Comparison of ENCODE assay signal across 2 cellular contexts in the genomic region with DNA sequence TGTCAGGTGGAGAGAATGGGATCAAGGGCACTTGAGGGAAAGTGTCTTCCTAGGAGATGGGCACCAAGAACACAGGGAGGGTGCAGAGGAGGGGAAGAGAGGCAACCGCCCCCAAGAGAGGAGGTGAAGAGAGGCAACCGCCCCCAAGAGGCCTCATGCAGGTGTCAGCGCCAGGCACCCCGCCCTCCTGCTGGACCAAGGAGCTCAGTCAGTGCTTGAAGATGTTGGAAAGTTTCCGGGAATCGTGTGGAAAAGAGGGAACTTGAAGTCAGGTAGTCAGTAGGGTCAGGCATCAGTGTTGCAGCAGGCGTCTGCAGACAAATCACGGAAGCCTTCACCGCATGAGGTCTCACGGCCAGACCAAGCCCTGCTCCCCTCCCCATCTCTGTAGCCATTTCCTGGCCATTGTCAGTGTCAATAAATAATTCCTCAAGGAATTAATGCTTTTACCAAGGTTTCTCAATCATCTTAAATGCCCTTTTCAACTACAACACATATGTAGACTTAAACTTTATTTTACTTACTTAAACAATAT.
TF ChIP-seq lines count a peak whose summit lies in the region.

No MANE protein-coding gene starts in this region.

TF ChIP-seq in GM23338, 12 proteins besides CTCF, POLR2A, EP300 and RAD21 (continues in another document):
- TF ChIP-seq, protein P1, sequence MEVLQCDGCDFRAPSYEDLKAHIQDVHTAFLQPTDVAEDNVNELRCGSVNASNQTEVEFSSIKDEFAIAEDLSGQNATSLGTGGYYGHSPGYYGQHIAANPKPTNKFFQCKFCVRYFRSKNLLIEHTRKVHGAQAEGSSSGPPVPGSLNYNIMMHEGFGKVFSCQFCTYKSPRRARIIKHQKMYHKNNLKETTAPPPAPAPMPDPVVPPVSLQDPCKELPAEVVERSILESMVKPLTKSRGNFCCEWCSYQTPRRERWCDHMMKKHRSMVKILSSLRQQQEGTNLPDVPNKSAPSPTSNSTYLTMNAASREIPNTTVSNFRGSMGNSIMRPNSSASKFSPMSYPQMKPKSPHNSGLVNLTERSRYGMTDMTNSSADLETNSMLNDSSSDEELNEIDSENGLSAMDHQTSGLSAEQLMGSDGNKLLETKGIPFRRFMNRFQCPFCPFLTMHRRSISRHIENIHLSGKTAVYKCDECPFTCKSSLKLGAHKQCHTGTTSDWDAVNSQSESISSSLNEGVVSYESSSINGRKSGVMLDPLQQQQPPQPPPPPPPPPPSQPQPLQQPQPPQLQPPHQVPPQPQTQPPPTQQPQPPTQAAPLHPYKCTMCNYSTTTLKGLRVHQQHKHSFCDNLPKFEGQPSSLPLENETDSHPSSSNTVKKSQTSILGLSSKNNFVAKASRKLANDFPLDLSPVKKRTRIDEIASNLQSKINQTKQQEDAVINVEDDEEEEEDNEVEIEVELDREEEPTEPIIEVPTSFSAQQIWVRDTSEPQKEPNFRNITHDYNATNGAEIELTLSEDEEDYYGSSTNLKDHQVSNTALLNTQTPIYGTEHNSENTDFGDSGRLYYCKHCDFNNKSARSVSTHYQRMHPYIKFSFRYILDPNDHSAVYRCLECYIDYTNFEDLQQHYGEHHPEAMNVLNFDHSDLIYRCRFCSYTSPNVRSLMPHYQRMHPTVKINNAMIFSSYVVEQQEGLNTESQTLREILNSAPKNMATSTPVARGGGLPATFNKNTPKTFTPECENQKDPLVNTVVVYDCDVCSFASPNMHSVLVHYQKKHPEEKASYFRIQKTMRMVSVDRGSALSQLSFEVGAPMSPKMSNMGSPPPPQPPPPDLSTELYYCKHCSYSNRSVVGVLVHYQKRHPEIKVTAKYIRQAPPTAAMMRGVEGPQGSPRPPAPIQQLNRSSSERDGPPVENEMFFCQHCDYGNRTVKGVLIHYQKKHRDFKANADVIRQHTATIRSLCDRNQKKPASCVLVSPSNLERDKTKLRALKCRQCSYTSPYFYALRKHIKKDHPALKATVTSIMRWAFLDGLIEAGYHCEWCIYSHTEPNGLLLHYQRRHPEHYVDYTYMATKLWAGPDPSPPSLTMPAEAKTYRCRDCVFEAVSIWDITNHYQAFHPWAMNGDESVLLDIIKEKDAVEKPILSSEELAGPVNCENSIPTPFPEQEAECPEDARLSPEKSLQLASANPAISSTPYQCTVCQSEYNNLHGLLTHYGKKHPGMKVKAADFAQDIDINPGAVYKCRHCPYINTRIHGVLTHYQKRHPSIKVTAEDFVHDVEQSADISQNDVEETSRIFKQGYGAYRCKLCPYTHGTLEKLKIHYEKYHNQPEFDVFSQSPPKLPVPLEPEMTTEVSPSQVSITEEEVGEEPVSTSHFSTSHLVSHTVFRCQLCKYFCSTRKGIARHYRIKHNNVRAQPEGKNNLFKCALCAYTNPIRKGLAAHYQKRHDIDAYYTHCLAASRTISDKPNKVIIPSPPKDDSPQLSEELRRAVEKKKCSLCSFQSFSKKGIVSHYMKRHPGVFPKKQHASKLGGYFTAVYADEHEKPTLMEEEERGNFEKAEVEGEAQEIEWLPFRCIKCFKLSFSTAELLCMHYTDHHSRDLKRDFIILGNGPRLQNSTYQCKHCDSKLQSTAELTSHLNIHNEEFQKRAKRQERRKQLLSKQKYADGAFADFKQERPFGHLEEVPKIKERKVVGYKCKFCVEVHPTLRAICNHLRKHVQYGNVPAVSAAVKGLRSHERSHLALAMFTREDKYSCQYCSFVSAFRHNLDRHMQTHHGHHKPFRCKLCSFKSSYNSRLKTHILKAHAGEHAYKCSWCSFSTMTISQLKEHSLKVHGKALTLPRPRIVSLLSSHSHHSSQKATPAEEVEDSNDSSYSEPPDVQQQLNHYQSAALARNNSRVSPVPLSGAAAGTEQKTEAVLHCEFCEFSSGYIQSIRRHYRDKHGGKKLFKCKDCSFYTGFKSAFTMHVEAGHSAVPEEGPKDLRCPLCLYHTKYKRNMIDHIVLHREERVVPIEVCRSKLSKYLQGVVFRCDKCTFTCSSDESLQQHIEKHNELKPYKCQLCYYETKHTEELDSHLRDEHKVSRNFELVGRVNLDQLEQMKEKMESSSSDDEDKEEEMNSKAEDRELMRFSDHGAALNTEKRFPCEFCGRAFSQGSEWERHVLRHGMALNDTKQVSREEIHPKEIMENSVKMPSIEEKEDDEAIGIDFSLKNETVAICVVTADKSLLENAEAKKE (CRISPR knock-in tag; IDR thresholded peaks at IDR 0.05): no peak
- TF ChIP-seq ZNF114 (CRISPR knock-in tag; IDR thresholded peaks at IDR 0.05) (no peak), NANOG (IDR thresholded peaks at IDR 0.05; ENCODE audit: borderline replicate concordance) (no peak), CREB1 (CRISPR knock-in tag; IDR thresholded peaks at IDR 0.05; ENCODE audit: low read depth) (no peak), EZH2phosphoT487 (IDR thresholded peaks at IDR 0.05; ENCODE audit: unreplicated experiment) (no peak), STAT1 (IDR thresholded peaks at IDR 0.05; ENCODE audit: unreplicated experiment) (no peak), EZH2 (IDR thresholded peaks at IDR 0.05; ENCODE audit: low read depth, unreplicated experiment) (no peak), JUNB (IDR thresholded peaks at IDR 0.05; ENCODE audit: unreplicated experiment) (no peak)
- TF ChIP-seq, protein P2, sequence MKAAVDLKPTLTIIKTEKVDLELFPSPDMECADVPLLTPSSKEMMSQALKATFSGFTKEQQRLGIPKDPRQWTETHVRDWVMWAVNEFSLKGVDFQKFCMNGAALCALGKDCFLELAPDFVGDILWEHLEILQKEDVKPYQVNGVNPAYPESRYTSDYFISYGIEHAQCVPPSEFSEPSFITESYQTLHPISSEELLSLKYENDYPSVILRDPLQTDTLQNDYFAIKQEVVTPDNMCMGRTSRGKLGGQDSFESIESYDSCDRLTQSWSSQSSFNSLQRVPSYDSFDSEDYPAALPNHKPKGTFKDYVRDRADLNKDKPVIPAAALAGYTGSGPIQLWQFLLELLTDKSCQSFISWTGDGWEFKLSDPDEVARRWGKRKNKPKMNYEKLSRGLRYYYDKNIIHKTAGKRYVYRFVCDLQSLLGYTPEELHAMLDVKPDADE (IDR thresholded peaks at IDR 0.05): no peak

TF ChIP-seq in WTC11, 78 proteins besides CTCF, POLR2A, EP300 and RAD21 (continued from another document):
- TF ChIP-seq RELA (CRISPR knock-in tag; IDR thresholded peaks at IDR 0.05; ENCODE audit: borderline replicate concordance) (no peak), ZNF232 (CRISPR knock-in tag; IDR thresholded peaks at IDR 0.05) (no peak), JAZF1 (CRISPR knock-in tag; IDR thresholded peaks at IDR 0.05) (no peak)
- TF ChIP-seq, protein P3, sequence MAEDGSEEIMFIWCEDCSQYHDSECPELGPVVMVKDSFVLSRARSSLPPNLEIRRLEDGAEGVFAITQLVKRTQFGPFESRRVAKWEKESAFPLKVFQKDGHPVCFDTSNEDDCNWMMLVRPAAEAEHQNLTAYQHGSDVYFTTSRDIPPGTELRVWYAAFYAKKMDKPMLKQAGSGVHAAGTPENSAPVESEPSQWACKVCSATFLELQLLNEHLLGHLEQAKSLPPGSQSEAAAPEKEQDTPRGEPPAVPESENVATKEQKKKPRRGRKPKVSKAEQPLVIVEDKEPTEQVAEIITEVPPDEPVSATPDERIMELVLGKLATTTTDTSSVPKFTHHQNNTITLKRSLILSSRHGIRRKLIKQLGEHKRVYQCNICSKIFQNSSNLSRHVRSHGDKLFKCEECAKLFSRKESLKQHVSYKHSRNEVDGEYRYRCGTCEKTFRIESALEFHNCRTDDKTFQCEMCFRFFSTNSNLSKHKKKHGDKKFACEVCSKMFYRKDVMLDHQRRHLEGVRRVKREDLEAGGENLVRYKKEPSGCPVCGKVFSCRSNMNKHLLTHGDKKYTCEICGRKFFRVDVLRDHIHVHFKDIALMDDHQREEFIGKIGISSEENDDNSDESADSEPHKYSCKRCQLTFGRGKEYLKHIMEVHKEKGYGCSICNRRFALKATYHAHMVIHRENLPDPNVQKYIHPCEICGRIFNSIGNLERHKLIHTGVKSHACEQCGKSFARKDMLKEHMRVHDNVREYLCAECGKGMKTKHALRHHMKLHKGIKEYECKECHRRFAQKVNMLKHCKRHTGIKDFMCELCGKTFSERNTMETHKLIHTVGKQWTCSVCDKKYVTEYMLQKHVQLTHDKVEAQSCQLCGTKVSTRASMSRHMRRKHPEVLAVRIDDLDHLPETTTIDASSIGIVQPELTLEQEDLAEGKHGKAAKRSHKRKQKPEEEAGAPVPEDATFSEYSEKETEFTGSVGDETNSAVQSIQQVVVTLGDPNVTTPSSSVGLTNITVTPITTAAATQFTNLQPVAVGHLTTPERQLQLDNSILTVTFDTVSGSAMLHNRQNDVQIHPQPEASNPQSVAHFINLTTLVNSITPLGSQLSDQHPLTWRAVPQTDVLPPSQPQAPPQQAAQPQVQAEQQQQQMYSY (CRISPR knock-in tag; IDR thresholded peaks at IDR 0.05): no peak
- TF ChIP-seq, protein P4, sequence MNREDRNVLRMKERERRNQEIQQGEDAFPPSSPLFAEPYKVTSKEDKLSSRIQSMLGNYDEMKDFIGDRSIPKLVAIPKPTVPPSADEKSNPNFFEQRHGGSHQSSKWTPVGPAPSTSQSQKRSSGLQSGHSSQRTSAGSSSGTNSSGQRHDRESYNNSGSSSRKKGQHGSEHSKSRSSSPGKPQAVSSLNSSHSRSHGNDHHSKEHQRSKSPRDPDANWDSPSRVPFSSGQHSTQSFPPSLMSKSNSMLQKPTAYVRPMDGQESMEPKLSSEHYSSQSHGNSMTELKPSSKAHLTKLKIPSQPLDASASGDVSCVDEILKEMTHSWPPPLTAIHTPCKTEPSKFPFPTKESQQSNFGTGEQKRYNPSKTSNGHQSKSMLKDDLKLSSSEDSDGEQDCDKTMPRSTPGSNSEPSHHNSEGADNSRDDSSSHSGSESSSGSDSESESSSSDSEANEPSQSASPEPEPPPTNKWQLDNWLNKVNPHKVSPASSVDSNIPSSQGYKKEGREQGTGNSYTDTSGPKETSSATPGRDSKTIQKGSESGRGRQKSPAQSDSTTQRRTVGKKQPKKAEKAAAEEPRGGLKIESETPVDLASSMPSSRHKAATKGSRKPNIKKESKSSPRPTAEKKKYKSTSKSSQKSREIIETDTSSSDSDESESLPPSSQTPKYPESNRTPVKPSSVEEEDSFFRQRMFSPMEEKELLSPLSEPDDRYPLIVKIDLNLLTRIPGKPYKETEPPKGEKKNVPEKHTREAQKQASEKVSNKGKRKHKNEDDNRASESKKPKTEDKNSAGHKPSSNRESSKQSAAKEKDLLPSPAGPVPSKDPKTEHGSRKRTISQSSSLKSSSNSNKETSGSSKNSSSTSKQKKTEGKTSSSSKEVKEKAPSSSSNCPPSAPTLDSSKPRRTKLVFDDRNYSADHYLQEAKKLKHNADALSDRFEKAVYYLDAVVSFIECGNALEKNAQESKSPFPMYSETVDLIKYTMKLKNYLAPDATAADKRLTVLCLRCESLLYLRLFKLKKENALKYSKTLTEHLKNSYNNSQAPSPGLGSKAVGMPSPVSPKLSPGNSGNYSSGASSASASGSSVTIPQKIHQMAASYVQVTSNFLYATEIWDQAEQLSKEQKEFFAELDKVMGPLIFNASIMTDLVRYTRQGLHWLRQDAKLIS (CRISPR knock-in tag; IDR thresholded peaks at IDR 0.05; ENCODE audit: borderline replicate concordance): no peak
- TF ChIP-seq, protein P5, sequence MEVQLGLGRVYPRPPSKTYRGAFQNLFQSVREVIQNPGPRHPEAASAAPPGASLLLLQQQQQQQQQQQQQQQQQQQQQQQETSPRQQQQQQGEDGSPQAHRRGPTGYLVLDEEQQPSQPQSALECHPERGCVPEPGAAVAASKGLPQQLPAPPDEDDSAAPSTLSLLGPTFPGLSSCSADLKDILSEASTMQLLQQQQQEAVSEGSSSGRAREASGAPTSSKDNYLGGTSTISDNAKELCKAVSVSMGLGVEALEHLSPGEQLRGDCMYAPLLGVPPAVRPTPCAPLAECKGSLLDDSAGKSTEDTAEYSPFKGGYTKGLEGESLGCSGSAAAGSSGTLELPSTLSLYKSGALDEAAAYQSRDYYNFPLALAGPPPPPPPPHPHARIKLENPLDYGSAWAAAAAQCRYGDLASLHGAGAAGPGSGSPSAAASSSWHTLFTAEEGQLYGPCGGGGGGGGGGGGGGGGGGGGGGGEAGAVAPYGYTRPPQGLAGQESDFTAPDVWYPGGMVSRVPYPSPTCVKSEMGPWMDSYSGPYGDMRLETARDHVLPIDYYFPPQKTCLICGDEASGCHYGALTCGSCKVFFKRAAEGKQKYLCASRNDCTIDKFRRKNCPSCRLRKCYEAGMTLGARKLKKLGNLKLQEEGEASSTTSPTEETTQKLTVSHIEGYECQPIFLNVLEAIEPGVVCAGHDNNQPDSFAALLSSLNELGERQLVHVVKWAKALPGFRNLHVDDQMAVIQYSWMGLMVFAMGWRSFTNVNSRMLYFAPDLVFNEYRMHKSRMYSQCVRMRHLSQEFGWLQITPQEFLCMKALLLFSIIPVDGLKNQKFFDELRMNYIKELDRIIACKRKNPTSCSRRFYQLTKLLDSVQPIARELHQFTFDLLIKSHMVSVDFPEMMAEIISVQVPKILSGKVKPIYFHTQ (CRISPR knock-in tag; IDR thresholded peaks at IDR 0.05): no peak
